ENCODE assay signal across 2 cellular contexts in genomic region chr1:248837045-248837793, GRCh38.
TF ChIP-seq lines count a peak whose summit lies in the region.

No MANE protein-coding gene starts in this region.

TF ChIP-seq in GM23338, 12 proteins besides CTCF, POLR2A, EP300 and RAD21:
- no peak for TF ChIP-seq NANOG (IDR thresholded peaks at IDR 0.05; ENCODE audit: borderline replicate concordance)
- TF ChIP-seq CREB1 (CRISPR knock-in tag; IDR thresholded peaks at IDR 0.05; ENCODE audit: low read depth): no peak
- no peak for TF ChIP-seq POLR2AphosphoS5 (IDR thresholded peaks at IDR 0.05; ENCODE audit: low read depth)
- no peak for TF ChIP-seq ETS1 (IDR thresholded peaks at IDR 0.05)
- TF ChIP-seq STAT1 (IDR thresholded peaks at IDR 0.05; ENCODE audit: unreplicated experiment): no peak
- no peak for TF ChIP-seq ZNF331 (CRISPR knock-in tag; IDR thresholded peaks at IDR 0.05; ENCODE audit: low read depth)
- TF ChIP-seq, protein P1, sequence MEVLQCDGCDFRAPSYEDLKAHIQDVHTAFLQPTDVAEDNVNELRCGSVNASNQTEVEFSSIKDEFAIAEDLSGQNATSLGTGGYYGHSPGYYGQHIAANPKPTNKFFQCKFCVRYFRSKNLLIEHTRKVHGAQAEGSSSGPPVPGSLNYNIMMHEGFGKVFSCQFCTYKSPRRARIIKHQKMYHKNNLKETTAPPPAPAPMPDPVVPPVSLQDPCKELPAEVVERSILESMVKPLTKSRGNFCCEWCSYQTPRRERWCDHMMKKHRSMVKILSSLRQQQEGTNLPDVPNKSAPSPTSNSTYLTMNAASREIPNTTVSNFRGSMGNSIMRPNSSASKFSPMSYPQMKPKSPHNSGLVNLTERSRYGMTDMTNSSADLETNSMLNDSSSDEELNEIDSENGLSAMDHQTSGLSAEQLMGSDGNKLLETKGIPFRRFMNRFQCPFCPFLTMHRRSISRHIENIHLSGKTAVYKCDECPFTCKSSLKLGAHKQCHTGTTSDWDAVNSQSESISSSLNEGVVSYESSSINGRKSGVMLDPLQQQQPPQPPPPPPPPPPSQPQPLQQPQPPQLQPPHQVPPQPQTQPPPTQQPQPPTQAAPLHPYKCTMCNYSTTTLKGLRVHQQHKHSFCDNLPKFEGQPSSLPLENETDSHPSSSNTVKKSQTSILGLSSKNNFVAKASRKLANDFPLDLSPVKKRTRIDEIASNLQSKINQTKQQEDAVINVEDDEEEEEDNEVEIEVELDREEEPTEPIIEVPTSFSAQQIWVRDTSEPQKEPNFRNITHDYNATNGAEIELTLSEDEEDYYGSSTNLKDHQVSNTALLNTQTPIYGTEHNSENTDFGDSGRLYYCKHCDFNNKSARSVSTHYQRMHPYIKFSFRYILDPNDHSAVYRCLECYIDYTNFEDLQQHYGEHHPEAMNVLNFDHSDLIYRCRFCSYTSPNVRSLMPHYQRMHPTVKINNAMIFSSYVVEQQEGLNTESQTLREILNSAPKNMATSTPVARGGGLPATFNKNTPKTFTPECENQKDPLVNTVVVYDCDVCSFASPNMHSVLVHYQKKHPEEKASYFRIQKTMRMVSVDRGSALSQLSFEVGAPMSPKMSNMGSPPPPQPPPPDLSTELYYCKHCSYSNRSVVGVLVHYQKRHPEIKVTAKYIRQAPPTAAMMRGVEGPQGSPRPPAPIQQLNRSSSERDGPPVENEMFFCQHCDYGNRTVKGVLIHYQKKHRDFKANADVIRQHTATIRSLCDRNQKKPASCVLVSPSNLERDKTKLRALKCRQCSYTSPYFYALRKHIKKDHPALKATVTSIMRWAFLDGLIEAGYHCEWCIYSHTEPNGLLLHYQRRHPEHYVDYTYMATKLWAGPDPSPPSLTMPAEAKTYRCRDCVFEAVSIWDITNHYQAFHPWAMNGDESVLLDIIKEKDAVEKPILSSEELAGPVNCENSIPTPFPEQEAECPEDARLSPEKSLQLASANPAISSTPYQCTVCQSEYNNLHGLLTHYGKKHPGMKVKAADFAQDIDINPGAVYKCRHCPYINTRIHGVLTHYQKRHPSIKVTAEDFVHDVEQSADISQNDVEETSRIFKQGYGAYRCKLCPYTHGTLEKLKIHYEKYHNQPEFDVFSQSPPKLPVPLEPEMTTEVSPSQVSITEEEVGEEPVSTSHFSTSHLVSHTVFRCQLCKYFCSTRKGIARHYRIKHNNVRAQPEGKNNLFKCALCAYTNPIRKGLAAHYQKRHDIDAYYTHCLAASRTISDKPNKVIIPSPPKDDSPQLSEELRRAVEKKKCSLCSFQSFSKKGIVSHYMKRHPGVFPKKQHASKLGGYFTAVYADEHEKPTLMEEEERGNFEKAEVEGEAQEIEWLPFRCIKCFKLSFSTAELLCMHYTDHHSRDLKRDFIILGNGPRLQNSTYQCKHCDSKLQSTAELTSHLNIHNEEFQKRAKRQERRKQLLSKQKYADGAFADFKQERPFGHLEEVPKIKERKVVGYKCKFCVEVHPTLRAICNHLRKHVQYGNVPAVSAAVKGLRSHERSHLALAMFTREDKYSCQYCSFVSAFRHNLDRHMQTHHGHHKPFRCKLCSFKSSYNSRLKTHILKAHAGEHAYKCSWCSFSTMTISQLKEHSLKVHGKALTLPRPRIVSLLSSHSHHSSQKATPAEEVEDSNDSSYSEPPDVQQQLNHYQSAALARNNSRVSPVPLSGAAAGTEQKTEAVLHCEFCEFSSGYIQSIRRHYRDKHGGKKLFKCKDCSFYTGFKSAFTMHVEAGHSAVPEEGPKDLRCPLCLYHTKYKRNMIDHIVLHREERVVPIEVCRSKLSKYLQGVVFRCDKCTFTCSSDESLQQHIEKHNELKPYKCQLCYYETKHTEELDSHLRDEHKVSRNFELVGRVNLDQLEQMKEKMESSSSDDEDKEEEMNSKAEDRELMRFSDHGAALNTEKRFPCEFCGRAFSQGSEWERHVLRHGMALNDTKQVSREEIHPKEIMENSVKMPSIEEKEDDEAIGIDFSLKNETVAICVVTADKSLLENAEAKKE (CRISPR knock-in tag; IDR thresholded peaks at IDR 0.05): no peak
- TF ChIP-seq EZH2phosphoT487 (IDR thresholded peaks at IDR 0.05; ENCODE audit: unreplicated experiment): no peak
- no peak for TF ChIP-seq EZH2 (IDR thresholded peaks at IDR 0.05; ENCODE audit: low read depth, unreplicated experiment)

TF ChIP-seq in GM12878, 131 proteins besides CTCF, POLR2A, EP300 and RAD21:
- TF ChIP-seq TCF7 (IDR thresholded peaks at IDR 0.05; ENCODE audit: borderline replicate concordance): no peak
- TF ChIP-seq POU2F2 (IDR thresholded peaks at IDR 0.05; ENCODE audit: borderline replicate concordance, low read depth, low read length): no peak
- no peak for TF ChIP-seq SUPT20H (IDR thresholded peaks at IDR 0.05; ENCODE audit: borderline replicate concordance, control insufficient read depth, low read depth, low read length)
- no peak for TF ChIP-seq NR2C1 (IDR thresholded peaks at IDR 0.05)
- TF ChIP-seq MLLT1 (IDR thresholded peaks at IDR 0.05): 0 out of 2 replicates have a peak, but pooled peaks have one; percentile 37
- TF ChIP-seq, protein P2, sequence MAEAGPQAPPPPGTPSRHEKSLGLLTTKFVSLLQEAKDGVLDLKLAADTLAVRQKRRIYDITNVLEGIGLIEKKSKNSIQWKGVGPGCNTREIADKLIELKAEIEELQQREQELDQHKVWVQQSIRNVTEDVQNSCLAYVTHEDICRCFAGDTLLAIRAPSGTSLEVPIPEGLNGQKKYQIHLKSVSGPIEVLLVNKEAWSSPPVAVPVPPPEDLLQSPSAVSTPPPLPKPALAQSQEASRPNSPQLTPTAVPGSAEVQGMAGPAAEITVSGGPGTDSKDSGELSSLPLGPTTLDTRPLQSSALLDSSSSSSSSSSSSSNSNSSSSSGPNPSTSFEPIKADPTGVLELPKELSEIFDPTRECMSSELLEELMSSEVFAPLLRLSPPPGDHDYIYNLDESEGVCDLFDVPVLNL (IDR thresholded peaks at IDR 0.05; ENCODE audit: low read depth, low read length): no peak
- no peak for TF ChIP-seq STAT3 (IDR thresholded peaks at IDR 0.05; ENCODE audit: low read depth, low read length)
- TF ChIP-seq SMAD5 (IDR thresholded peaks at IDR 0.05; ENCODE audit: low read depth): no peak
- TF ChIP-seq IRF4 (IDR thresholded peaks at IDR 0.05; ENCODE audit: low read depth, low read length): no peak
